Comparison of ENCODE assay signal across 1 cellular context in genomic region chr3:100047455-100048141, GRCh38.
A peak's percentile ranks its signal among the peaks of the same experiment; 100 is the strongest.
TF ChIP-seq lines count a peak whose summit lies in the region.

No MANE protein-coding gene starts in this region.

TF ChIP-seq in GM12878, 131 proteins besides CTCF, POLR2A, EP300 and RAD21 (continued from another document and continues in another):
- peak; percentile 67; the same call in 1 of the 2 replicates for TF ChIP-seq STAT3 (IDR thresholded peaks at IDR 0.05; ENCODE audit: low read depth, low read length)
- no peak for TF ChIP-seq NFYA (IDR thresholded peaks at IDR 0.05; ENCODE audit: borderline replicate concordance, low read depth, low read length)
- TF ChIP-seq POLR2AphosphoS2 (IDR thresholded peaks at IDR 0.05; ENCODE audit: low read depth, low read length), result no peak
- TF ChIP-seq NFIC (IDR thresholded peaks at IDR 0.05; ENCODE audit: low read depth, low read length), result peak; percentile 94
- no peak for TF ChIP-seq ZSCAN29 (IDR thresholded peaks at IDR 0.05)
- no peak for TF ChIP-seq ASH2L (IDR thresholded peaks at IDR 0.05; ENCODE audit: borderline replicate concordance, low read depth)
- TF ChIP-seq RELA (IDR thresholded peaks at IDR 0.05; ENCODE audit: borderline replicate concordance, partially characterized antibody), result no peak
- TF ChIP-seq ZBED1 (IDR thresholded peaks at IDR 0.05; ENCODE audit: borderline replicate concordance), result peak; percentile 72; the same call in 1 of the 2 replicates
- TF ChIP-seq, protein P1, sequence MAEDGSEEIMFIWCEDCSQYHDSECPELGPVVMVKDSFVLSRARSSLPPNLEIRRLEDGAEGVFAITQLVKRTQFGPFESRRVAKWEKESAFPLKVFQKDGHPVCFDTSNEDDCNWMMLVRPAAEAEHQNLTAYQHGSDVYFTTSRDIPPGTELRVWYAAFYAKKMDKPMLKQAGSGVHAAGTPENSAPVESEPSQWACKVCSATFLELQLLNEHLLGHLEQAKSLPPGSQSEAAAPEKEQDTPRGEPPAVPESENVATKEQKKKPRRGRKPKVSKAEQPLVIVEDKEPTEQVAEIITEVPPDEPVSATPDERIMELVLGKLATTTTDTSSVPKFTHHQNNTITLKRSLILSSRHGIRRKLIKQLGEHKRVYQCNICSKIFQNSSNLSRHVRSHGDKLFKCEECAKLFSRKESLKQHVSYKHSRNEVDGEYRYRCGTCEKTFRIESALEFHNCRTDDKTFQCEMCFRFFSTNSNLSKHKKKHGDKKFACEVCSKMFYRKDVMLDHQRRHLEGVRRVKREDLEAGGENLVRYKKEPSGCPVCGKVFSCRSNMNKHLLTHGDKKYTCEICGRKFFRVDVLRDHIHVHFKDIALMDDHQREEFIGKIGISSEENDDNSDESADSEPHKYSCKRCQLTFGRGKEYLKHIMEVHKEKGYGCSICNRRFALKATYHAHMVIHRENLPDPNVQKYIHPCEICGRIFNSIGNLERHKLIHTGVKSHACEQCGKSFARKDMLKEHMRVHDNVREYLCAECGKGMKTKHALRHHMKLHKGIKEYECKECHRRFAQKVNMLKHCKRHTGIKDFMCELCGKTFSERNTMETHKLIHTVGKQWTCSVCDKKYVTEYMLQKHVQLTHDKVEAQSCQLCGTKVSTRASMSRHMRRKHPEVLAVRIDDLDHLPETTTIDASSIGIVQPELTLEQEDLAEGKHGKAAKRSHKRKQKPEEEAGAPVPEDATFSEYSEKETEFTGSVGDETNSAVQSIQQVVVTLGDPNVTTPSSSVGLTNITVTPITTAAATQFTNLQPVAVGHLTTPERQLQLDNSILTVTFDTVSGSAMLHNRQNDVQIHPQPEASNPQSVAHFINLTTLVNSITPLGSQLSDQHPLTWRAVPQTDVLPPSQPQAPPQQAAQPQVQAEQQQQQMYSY (CRISPR knock-in tag; IDR thresholded peaks at IDR 0.05), result no peak
- no peak for TF ChIP-seq SMAD1 (IDR thresholded peaks at IDR 0.05; ENCODE audit: low read depth, partially characterized antibody)
- TF ChIP-seq SREBF1 (IDR thresholded peaks at IDR 0.05; ENCODE audit: low read length), result 0 out of 2 replicates have a peak, but pooled peaks have one; percentile 21
- TF ChIP-seq, protein P2, sequence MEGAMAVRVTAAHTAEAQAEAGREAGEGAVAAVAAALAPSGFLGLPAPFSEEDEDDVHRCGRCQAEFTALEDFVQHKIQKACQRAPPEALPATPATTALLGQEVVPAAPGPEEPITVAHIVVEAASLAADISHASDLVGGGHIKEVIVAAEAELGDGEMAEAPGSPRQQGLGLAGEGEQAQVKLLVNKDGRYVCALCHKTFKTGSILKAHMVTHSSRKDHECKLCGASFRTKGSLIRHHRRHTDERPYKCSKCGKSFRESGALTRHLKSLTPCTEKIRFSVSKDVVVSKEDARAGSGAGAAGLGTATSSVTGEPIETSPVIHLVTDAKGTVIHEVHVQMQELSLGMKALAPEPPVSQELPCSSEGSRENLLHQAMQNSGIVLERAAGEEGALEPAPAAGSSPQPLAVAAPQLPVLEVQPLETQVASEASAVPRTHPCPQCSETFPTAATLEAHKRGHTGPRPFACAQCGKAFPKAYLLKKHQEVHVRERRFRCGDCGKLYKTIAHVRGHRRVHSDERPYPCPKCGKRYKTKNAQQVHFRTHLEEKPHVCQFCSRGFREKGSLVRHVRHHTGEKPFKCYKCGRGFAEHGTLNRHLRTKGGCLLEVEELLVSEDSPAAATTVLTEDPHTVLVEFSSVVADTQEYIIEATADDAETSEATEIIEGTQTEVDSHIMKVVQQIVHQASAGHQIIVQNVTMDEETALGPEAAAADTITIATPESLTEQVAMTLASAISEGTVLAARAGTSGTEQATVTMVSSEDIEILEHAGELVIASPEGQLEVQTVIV (IDR thresholded peaks at IDR 0.05; ENCODE audit: borderline replicate concordance, partially characterized antibody), result no peak
- no peak for TF ChIP-seq ZNF24 (IDR thresholded peaks at IDR 0.05)
- TF ChIP-seq, protein P3, sequence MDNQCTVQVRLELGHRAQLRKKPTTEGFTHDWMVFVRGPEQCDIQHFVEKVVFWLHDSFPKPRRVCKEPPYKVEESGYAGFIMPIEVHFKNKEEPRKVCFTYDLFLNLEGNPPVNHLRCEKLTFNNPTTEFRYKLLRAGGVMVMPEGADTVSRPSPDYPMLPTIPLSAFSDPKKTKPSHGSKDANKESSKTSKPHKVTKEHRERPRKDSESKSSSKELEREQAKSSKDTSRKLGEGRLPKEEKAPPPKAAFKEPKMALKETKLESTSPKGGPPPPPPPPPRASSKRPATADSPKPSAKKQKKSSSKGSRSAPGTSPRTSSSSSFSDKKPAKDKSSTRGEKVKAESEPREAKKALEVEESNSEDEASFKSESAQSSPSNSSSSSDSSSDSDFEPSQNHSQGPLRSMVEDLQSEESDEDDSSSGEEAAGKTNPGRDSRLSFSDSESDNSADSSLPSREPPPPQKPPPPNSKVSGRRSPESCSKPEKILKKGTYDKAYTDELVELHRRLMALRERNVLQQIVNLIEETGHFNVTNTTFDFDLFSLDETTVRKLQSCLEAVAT (IDR thresholded peaks at IDR 0.05), result peak; percentile 57; the same call in 1 of the 2 replicates
- no peak for TF ChIP-seq NR2C2 (IDR thresholded peaks at IDR 0.05; ENCODE audit: borderline replicate concordance, control insufficient read depth, insufficient read length, low read depth)
- no peak for TF ChIP-seq SP1 (IDR thresholded peaks at IDR 0.05; ENCODE audit: low read depth, low read length)
- TF ChIP-seq, protein P4, sequence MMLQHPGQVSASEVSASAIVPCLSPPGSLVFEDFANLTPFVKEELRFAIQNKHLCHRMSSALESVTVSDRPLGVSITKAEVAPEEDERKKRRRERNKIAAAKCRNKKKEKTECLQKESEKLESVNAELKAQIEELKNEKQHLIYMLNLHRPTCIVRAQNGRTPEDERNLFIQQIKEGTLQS (IDR thresholded peaks at IDR 0.05; ENCODE audit: borderline replicate concordance, extremely low read depth, low read depth, low read length), result no peak
- peak; percentile 9; the same call in 1 of the 2 replicates for TF ChIP-seq EED (IDR thresholded peaks at IDR 0.05; ENCODE audit: low read depth)
- TF ChIP-seq CBX5 (IDR thresholded peaks at IDR 0.05; ENCODE audit: low read depth), result no peak
- 0 out of 2 replicates have a peak, but pooled peaks have one; percentile 82 for TF ChIP-seq RCOR1 (conservative IDR thresholded peaks at IDR 0.05; ENCODE audit: low read depth, low read length)
- TF ChIP-seq RB1 (IDR thresholded peaks at IDR 0.05; ENCODE audit: borderline replicate concordance), result 0 out of 2 replicates have a peak, but pooled peaks have one; percentile 18
- TF ChIP-seq, protein P5, sequence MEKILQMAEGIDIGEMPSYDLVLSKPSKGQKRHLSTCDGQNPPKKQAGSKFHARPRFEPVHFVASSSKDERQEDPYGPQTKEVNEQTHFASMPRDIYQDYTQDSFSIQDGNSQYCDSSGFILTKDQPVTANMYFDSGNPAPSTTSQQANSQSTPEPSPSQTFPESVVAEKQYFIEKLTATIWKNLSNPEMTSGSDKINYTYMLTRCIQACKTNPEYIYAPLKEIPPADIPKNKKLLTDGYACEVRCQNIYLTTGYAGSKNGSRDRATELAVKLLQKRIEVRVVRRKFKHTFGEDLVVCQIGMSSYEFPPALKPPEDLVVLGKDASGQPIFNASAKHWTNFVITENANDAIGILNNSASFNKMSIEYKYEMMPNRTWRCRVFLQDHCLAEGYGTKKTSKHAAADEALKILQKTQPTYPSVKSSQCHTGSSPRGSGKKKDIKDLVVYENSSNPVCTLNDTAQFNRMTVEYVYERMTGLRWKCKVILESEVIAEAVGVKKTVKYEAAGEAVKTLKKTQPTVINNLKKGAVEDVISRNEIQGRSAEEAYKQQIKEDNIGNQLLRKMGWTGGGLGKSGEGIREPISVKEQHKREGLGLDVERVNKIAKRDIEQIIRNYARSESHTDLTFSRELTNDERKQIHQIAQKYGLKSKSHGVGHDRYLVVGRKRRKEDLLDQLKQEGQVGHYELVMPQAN (conservative IDR thresholded peaks at IDR 0.05), result no peak
- TF ChIP-seq ETV6 (conservative IDR thresholded peaks at IDR 0.05 in 1 of 2, IDR thresholded peaks at IDR 0.05 in 1 of 2; ENCODE audit: borderline replicate concordance in 1 of 2, low read depth in 1 of 2), result 0 out of 4 replicates have a peak, but pooled peaks of 1 of the 2 experiments have one; percentile 49
- TF ChIP-seq USF2 (IDR thresholded peaks at IDR 0.05; ENCODE audit: borderline replicate concordance, low read depth, low read length), result no peak
- TF ChIP-seq PKNOX1 (IDR thresholded peaks at IDR 0.05), result peak; percentile 92
- no peak; the same call in 1 of the 2 replicates for TF ChIP-seq ZNF217 (IDR thresholded peaks at IDR 0.05)
- no peak for TF ChIP-seq YBX1 (IDR thresholded peaks at IDR 0.05)
- TF ChIP-seq, protein P6, sequence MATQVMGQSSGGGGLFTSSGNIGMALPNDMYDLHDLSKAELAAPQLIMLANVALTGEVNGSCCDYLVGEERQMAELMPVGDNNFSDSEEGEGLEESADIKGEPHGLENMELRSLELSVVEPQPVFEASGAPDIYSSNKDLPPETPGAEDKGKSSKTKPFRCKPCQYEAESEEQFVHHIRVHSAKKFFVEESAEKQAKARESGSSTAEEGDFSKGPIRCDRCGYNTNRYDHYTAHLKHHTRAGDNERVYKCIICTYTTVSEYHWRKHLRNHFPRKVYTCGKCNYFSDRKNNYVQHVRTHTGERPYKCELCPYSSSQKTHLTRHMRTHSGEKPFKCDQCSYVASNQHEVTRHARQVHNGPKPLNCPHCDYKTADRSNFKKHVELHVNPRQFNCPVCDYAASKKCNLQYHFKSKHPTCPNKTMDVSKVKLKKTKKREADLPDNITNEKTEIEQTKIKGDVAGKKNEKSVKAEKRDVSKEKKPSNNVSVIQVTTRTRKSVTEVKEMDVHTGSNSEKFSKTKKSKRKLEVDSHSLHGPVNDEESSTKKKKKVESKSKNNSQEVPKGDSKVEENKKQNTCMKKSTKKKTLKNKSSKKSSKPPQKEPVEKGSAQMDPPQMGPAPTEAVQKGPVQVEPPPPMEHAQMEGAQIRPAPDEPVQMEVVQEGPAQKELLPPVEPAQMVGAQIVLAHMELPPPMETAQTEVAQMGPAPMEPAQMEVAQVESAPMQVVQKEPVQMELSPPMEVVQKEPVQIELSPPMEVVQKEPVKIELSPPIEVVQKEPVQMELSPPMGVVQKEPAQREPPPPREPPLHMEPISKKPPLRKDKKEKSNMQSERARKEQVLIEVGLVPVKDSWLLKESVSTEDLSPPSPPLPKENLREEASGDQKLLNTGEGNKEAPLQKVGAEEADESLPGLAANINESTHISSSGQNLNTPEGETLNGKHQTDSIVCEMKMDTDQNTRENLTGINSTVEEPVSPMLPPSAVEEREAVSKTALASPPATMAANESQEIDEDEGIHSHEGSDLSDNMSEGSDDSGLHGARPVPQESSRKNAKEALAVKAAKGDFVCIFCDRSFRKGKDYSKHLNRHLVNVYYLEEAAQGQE (IDR thresholded peaks at IDR 0.05; ENCODE audit: low read depth, low read length), result no peak
- TF ChIP-seq MYB (IDR thresholded peaks at IDR 0.05; ENCODE audit: borderline replicate concordance, low read depth, low read length), result no peak
- TF ChIP-seq HDGF (IDR thresholded peaks at IDR 0.05), result no peak
- TF ChIP-seq, protein P7, sequence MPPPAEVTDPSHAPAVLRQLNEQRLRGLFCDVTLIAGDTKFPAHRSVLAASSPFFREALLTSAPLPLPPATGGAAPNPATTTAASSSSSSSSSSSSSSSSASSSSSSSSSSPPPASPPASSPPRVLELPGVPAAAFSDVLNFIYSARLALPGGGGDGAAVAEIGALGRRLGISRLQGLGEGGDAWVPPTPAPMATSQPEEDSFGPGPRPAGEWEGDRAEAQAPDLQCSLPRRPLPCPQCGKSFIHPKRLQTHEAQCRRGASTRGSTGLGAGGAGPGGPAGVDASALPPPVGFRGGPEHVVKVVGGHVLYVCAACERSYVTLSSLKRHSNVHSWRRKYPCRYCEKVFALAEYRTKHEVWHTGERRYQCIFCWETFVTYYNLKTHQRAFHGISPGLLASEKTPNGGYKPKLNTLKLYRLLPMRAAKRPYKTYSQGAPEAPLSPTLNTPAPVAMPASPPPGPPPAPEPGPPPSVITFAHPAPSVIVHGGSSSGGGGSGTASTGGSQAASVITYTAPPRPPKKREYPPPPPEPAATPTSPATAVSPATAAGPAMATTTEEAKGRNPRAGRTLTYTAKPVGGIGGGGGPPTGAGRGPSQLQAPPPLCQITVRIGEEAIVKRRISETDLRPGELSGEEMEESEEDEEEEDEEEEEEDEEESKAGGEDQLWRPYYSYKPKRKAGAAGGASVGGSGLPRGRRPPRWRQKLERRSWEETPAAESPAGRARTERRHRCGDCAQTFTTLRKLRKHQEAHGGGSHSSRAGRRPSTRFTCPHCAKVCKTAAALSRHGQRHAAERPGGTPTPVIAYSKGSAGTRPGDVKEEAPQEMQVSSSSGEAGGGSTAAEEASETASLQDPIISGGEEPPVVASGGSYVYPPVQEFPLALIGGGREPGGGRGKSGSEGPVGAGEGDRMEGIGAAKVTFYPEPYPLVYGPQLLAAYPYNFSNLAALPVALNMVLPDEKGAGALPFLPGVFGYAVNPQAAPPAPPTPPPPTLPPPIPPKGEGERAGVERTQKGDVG (CRISPR knock-in tag; IDR thresholded peaks at IDR 0.05), result no peak
- TF ChIP-seq POU2F2 (IDR thresholded peaks at IDR 0.05; ENCODE audit: borderline replicate concordance, low read depth, low read length), result peak; percentile 95
- TF ChIP-seq MAX (IDR thresholded peaks at IDR 0.05; ENCODE audit: low read depth, low read length), result no peak
- TF ChIP-seq, protein P8, sequence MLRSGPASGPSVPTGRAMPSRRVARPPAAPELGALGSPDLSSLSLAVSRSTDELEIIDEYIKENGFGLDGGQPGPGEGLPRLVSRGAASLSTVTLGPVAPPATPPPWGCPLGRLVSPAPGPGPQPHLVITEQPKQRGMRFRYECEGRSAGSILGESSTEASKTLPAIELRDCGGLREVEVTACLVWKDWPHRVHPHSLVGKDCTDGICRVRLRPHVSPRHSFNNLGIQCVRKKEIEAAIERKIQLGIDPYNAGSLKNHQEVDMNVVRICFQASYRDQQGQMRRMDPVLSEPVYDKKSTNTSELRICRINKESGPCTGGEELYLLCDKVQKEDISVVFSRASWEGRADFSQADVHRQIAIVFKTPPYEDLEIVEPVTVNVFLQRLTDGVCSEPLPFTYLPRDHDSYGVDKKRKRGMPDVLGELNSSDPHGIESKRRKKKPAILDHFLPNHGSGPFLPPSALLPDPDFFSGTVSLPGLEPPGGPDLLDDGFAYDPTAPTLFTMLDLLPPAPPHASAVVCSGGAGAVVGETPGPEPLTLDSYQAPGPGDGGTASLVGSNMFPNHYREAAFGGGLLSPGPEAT (IDR thresholded peaks at IDR 0.05; ENCODE audit: low read depth), result no peak; the same call in 1 of the 2 replicates
- peak; percentile 72; the same call in 1 of the 2 replicates for TF ChIP-seq MEF2A (IDR thresholded peaks at IDR 0.05; ENCODE audit: insufficient read depth, low read depth, low read length)
